8 cellular contexts compared by ENCODE assay signal in genomic region chr19:51690359-51691121, GRCh38. TPM values are rescaled to one million over a fixed set of nuclear protein-coding genes. Genes with fewer than 3 reads are reported as not detected.
DNase-seq lines count a peak whose midpoint lies in the region; ATAC-seq and TF ChIP-seq lines count a peak whose summit lies in the region.

No MANE protein-coding gene starts in this region.

- 0% methylated on average over 25 of the region's 25 CpGs for WGBS in urinary bladder

- peaks cover 21% of the 10 kb centered on the region for H3K27me3 Mint-ChIP-seq in activated naive CD8-positive, alpha-beta T cell treated with anti-CD3 and anti-CD28 coated beads, Interleukin-2, amount 50 U/mL, for 24 hours

- peaks cover 48% of the 10 kb centered on the region for H4K20me1 ChIP-seq in osteoblast (ENCODE audit: insufficient read depth, low read length)

- peaks cover 17% of the 10 kb centered on the region for H3K36me3 ChIP-seq in RWPE2 (ENCODE audit: low read depth)
- peaks cover 4% of the 10 kb centered on the region for H3K36me3 ChIP-seq in cardiac muscle cell
- H3K36me3 ChIP-seq in osteoblast (ENCODE audit: insufficient read depth, low read length): peaks cover 26% of the 10 kb centered on the region
- H3K36me3 ChIP-seq in urinary bladder (ENCODE audit: insufficient read depth): no peaks in the 10 kb centered on the region

- H3K9me3 ChIP-seq in RWPE2 (ENCODE audit: severe bottlenecking) (no peaks in the 10 kb centered on the region), cardiac muscle cell (ENCODE audit: low read depth) (no peaks in the 10 kb centered on the region), osteoblast (ENCODE audit: low read depth, low read length) (no peaks in the 10 kb centered on the region)

- peak; percentile 12; the same call in 2 of the 3 replicates for ATAC-seq in RWPE2 (ENCODE audit: low read depth)
- peak; percentile 75 for ATAC-seq in activated naive CD8-positive, alpha-beta T cell treated with anti-CD3 and anti-CD28 coated beads, Interleukin-2, amount 50 U/mL, for 24 hours
- ATAC-seq in GM21381 (IDR thresholded peaks at IDR 0.05; ENCODE audit: unreplicated experiment): no peak

- H3K27me3 ChIP-seq in RWPE2 (ENCODE audit: insufficient read depth, poor library complexity, severe bottlenecking) (no peaks in the 10 kb centered on the region), cardiac muscle cell (no peaks in the 10 kb centered on the region), osteoblast (ENCODE audit: insufficient read depth, low read length) (no peaks in the 10 kb centered on the region)

- CTCF ChIA-PET in AG04449 (lab: Yijun Ruan, JAX): interaction anchor here (1.5 kb wide), 1 partner anchor 14 kb away, joined by 4 read pairs; no protein-coding TSS in a partner anchor

- H3K4me1 ChIP-seq in RWPE2 (ENCODE audit: insufficient read depth, poor library complexity, severe bottlenecking): no peaks in the 10 kb centered on the region
- peaks cover 17% of the 10 kb centered on the region for H3K4me1 ChIP-seq in cardiac muscle cell (ENCODE audit: low read depth)
- H3K4me1 ChIP-seq in osteoblast (ENCODE audit: insufficient read depth, low read length): peaks cover 44% of the 10 kb centered on the region
- H3K4me1 ChIP-seq in urinary bladder (ENCODE audit: insufficient read depth): peaks cover 2% of the 10 kb centered on the region

- H3K27ac ChIP-seq in RWPE2 (ENCODE audit: poor library complexity, severe bottlenecking): peak overlapping the region; percentile 95
- H3K27ac ChIP-seq in cardiac muscle cell: peak overlapping the region; percentile 51
- peak overlapping the region; percentile 94 for H3K27ac ChIP-seq in osteoblast (ENCODE audit: low read depth, low read length)
- H3K27ac ChIP-seq in urinary bladder (ENCODE audit: low read depth): peak overlapping the region; percentile 94

- peak overlapping the region; percentile 80 for H3K4me3 Mint-ChIP-seq in activated naive CD8-positive, alpha-beta T cell treated with anti-CD3 and anti-CD28 coated beads, Interleukin-2, amount 50 U/mL, for 24 hours

- POLR2A ChIA-PET in AG04449 (lab: Yijun Ruan, JAX): interaction anchor here (1.4 to 1.5 kb wide), 3 partner anchors 13 to 331 kb away, joined by 3 to 7 read pairs (median 6); partner anchors contain the start of gene ZNF175

- H3K36me3 Mint-ChIP-seq in activated naive CD8-positive, alpha-beta T cell treated with anti-CD3 and anti-CD28 coated beads, Interleukin-2, amount 50 U/mL, for 24 hours (ENCODE audit: low read depth): no peaks in the 10 kb centered on the region

- H3K9me3 Mint-ChIP-seq in activated naive CD8-positive, alpha-beta T cell treated with anti-CD3 and anti-CD28 coated beads, Interleukin-2, amount 50 U/mL, for 24 hours: no peaks in the 10 kb centered on the region

- H3K27ac Mint-ChIP-seq in activated naive CD8-positive, alpha-beta T cell treated with anti-CD3 and anti-CD28 coated beads, Interleukin-2, amount 50 U/mL, for 24 hours: peak overlapping the region; percentile 71

- no peak for TF ChIP-seq CTCF in AG04449 (IDR thresholded peaks at IDR 0.05; ENCODE audit: insufficient read depth, low read length, missing control alignments)
- no peak for TF ChIP-seq CTCF in RWPE2 (IDR thresholded peaks at IDR 0.05; ENCODE audit: poor library complexity, severe bottlenecking)
- TF ChIP-seq CTCF in cardiac muscle cell (IDR thresholded peaks at IDR 0.05; ENCODE audit: low read depth, low read length): no peak
- TF ChIP-seq CTCF in osteoblast (IDR thresholded peaks at IDR 0.05; ENCODE audit: extremely low read depth, low read depth, low read length): no peak

- H3K4me2 ChIP-seq in osteoblast (ENCODE audit: insufficient read depth, low read length): peak overlapping the region; percentile 95

- peaks cover 14% of the 10 kb centered on the region for H3K4me1 Mint-ChIP-seq in activated naive CD8-positive, alpha-beta T cell treated with anti-CD3 and anti-CD28 coated beads, Interleukin-2, amount 50 U/mL, for 24 hours

- DNase-seq in AG04449 (ENCODE audit: low read depth, low spot score) (no peak), HPDE6-E6E7 (ENCODE audit: extremely low spot score) (peak; percentile 26), RWPE2 (ENCODE audit: low spot score) (no peak), cardiac muscle cell (ENCODE audit: low read depth in 1 of 2, low spot score in 1 of 2) (peak; percentile 75 to 91), osteoblast (ENCODE audit: insufficient read length, low spot score, missing footprints) (peak; percentile 96)
- peak; percentile 66 for DNase-seq in activated naive CD8-positive, alpha-beta T cell treated with anti-CD3 and anti-CD28 coated beads, Interleukin-2, amount 50 U/mL, for 24 hours

- no peak overlapping the region for H2AFZ ChIP-seq in osteoblast (ENCODE audit: low read length)

- H3K4me3 ChIP-seq in AG04449 (ENCODE audit: low read depth, low read length) (peak overlapping the region; percentile 96), RWPE2 (ENCODE audit: severe bottlenecking) (peak overlapping the region; percentile 46), cardiac muscle cell (peak overlapping the region; percentile 54), osteoblast (ENCODE audit: insufficient read depth, low read length) (peak overlapping the region; percentile 84), urinary bladder (ENCODE audit: low read depth, low read length) (peak overlapping the region; percentile 92)

- H3K79me2 ChIP-seq in osteoblast (ENCODE audit: insufficient read depth, low read length): peaks cover 81% of the 10 kb centered on the region

RNA-seq across cellular contexts. Expression of gene SPACA6, which starts 2.6 kb away (rescaled TPM):
- total RNA-seq in cardiac muscle cell (13.8 and 23.4 TPM in 2 replicates), osteoblast (9.4 and 12.7 TPM in 2 replicates), urinary bladder (6.3 TPM)
- polyA plus RNA-seq in cardiac muscle cell (11.0 and 16.5 TPM in 2 replicates), urinary bladder (19.3 TPM)

RNA-seq across cellular contexts. Expression of gene HAS1, which starts 33.3 kb away (rescaled TPM):
- total RNA-seq in cardiac muscle cell (0.11 and 0.27 TPM in 2 replicates), osteoblast (5.4 and 6.2 TPM in 2 replicates), urinary bladder (0.32 TPM)
- polyA plus RNA-seq in cardiac muscle cell (0.46 and 0.61 TPM in 2 replicates), urinary bladder (1.2 TPM)

RNA-seq across cellular contexts. Expression of gene SIGLEC14, which starts 43.9 kb away (rescaled TPM):
- total RNA-seq in cardiac muscle cell (not detected in 2 replicates), osteoblast (not detected in 2 replicates), urinary bladder (1.2 TPM)
- polyA plus RNA-seq in cardiac muscle cell (not detected in 2 replicates), urinary bladder (4.4 TPM)

Comparison
In these comparisons a context has a peak if more than half of its experiments do, and no peak if none do; other contexts are left out.
1. DNase-seq: peak in HPDE6-E6E7 (single experiment), activated naive CD8-positive, alpha-beta T cell treated with anti-CD3 and anti-CD28 coated beads, Interleukin-2, amount 50 U/mL, for 24 hours (single experiment), cardiac muscle cell (2 of 2) and osteoblast (single experiment); none in AG04449 (single experiment) and RWPE2 (single experiment).
2. H3K4me3 ChIP-seq: peak in every context shown above with its lines; median percentile 96 in AG04449; 92 in urinary bladder; 84 in osteoblast; 54 in cardiac muscle cell; 46 in RWPE2.
3. Peak in every context shown above with its lines, with median percentiles within 50 percentile points of each other: H3K27ac ChIP-seq.